12 cellular contexts compared by ENCODE assay signal in the genomic region with DNA sequence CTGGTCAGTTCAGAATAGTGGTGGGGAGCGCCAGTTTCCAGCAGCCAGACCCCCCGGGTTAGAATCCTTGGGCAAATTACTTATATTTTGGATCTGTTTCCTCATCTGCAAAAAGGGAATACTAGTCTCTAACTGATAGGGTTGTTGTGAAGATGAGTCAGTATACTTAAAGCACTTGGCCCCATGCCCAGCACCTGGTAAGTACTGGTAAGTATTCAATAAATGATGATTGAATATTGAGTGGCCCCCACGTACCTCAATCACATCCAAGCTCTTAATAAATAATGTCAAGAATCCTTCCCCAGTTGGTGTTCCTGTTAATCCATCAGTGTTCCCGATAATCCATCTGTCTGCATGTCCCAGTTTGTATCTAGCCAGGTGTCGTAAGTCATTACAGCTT. TPM values are rescaled to one million over a fixed set of nuclear protein-coding genes. Genes with fewer than 3 reads are reported as not detected.
A peak's percentile ranks its signal among the peaks of the same experiment; 100 is the strongest.
DNase-seq lines count a peak whose midpoint lies in the region; ATAC-seq and TF ChIP-seq lines count a peak whose summit lies in the region.
"Had no signal": no experiment of that assay in that cellular context is flagged by ENCODE, and none has a peak within 500 bp of the region (broad histone marks: within the 10 kb centered on the region; RNA-seq: fewer than 3 reads in every experiment).

No MANE protein-coding gene starts in this region.

- DNase-seq in A172 (ENCODE audit: low spot score) (peak; percentile 44), DMS53 (lab: John Stamatoyannopoulos, UW) (peak; percentile 82), SHP77 (lab: John Stamatoyannopoulos, UW) (peak; percentile 33 to 66), Peyer's patch (no peak), NCI-H748 treated with DMSO at 0.1 percent for 48 hours (lab: John Stamatoyannopoulos, UW) (no peak), mucosa of descending colon (no peak)
- DNase-seq in effector memory CD4-positive, alpha-beta T cell = no peak
- DNase-seq: colonic mucosa, hippocampal formation, NCI-H187 treated with DMSO at 0.1 percent for 48 hours, sigmoid colon had no signal

- H3K4me1 ChIP-seq in effector memory CD4-positive, alpha-beta T cell (ENCODE audit: control insufficient read depth, insufficient read depth, low read length, poor library complexity, severe bottlenecking) = peaks cover 15% of the 10 kb centered on the region
- H3K4me1 ChIP-seq in Peyer's patch (peaks cover 0 to 9% (median 0%) of the 10 kb centered on the region in 4 donors), mucosa of descending colon (ENCODE audit: low read depth) (no peaks in the 10 kb centered on the region)
- H3K4me1 ChIP-seq: colonic mucosa had no signal

- no peak for TF ChIP-seq POLR2A in Peyer's patch (IDR thresholded peaks at IDR 0.05)

- peaks cover 34% of the 10 kb centered on the region for H3K36me3 ChIP-seq in effector memory CD4-positive, alpha-beta T cell (ENCODE audit: control insufficient read depth, insufficient read depth, low read length)
- H3K36me3 ChIP-seq in Peyer's patch (peaks cover 0 to 42% (median 0%) of the 10 kb centered on the region in 3 donors), mucosa of descending colon (ENCODE audit: low read depth) (no peaks in the 10 kb centered on the region)

- peak overlapping the region; percentile 8 for H3K27ac ChIP-seq in effector memory CD4-positive, alpha-beta T cell (ENCODE audit: insufficient read depth, low read length, poor library complexity, severe bottlenecking)
- H3K27ac ChIP-seq in Peyer's patch = no peak overlapping the region
- H3K27ac ChIP-seq: colonic mucosa, sigmoid colon had no signal

- H3K9me3 ChIP-seq in effector memory CD4-positive, alpha-beta T cell (ENCODE audit: control insufficient read depth, low read length) = no peaks in the 10 kb centered on the region
- H3K9me3 ChIP-seq in Peyer's patch (no peaks in the 10 kb centered on the region), mucosa of descending colon (no peaks in the 10 kb centered on the region)
- H3K9me3 ChIP-seq: colonic mucosa, sigmoid colon had no signal

- no peak for TF ChIP-seq CTCF in Peyer's patch (IDR thresholded peaks at IDR 0.05)
- no peak for TF ChIP-seq CTCF in mucosa of descending colon (IDR thresholded peaks at IDR 0.05)

- H3K27me3 ChIP-seq in effector memory CD4-positive, alpha-beta T cell (replicated peaks; ENCODE audit: control insufficient read depth, insufficient read depth, low read length, poor library complexity, severe bottlenecking) = no peaks in the 10 kb centered on the region
- H3K27me3 ChIP-seq in Peyer's patch = no peaks in the 10 kb centered on the region
- H3K27me3 ChIP-seq: colonic mucosa, sigmoid colon had no signal

- H3K4me3 ChIP-seq in effector memory CD4-positive, alpha-beta T cell (ENCODE audit: insufficient read depth, low read depth, low read length, poor library complexity, severe bottlenecking) = no peak overlapping the region
- H3K4me3 ChIP-seq in Peyer's patch = no peak overlapping the region
- H3K4me3 ChIP-seq in mucosa of descending colon = no peak overlapping the region
- H3K4me3 ChIP-seq: colonic mucosa, sigmoid colon had no signal

- intact Hi-C loops in mucosa of descending colon (cut with DNase I, micrococcal nuclease) = no loop called here

- ATAC-seq in HG02884 (IDR thresholded peaks at IDR 0.05; ENCODE audit: unreplicated experiment) = no peak
- no peak for ATAC-seq in mucosa of descending colon

RNA-seq across cellular contexts. Expression of a gene that starts 12.1 kb away (rescaled TPM):
- total RNA-seq in A172 (2014; rRNA removed; shearing (Covaris generic)) = 24.6 and 29.9 TPM in 2 replicates
- total RNA-seq in Peyer's patch = 100 to 1,000 TPM in 3 of 4 donors, 10 to 100 TPM in 1; 30.5 to 131 (median 112) TPM
- total RNA-seq in mucosa of descending colon = 10 to 100 TPM; 42.6 to 53.8 (median 51.1) TPM

RNA-seq across cellular contexts. Expression of a gene that starts 21.3 kb away (rescaled TPM):
- 18.1 and 23.5 TPM in 2 replicates for total RNA-seq in A172 (2014; rRNA removed; shearing (Covaris generic))
- total RNA-seq in Peyer's patch = 100 to 1,000 TPM in 3 of 4 donors, 10 to 100 TPM in 1; 95.8 to 152 (median 123) TPM
- total RNA-seq in mucosa of descending colon = 10 to 100 TPM; 49.1 to 73.5 (median 50.6) TPM

RNA-seq across cellular contexts. Expression of a gene that starts 21.7 kb away (rescaled TPM):
- 86.1 and 110 TPM in 2 replicates for total RNA-seq in A172 (2014; rRNA removed; shearing (Covaris generic))
- total RNA-seq in Peyer's patch (10 to 100 TPM; 20.7 to 40.4 (median 33.6) TPM), mucosa of descending colon (10 to 100 TPM; 29.8 to 41.2 (median 37.2) TPM)

RNA-seq across cellular contexts. Expression of a gene that starts 33.5 kb away (rescaled TPM):
- 16.5 and 23.1 TPM in 2 replicates for total RNA-seq in A172 (2014; rRNA removed; shearing (Covaris generic))
- total RNA-seq in Peyer's patch (10 to 100 TPM; 47.8 to 83.2 (median 72.9) TPM), mucosa of descending colon (10 to 100 TPM; 45.0 to 69.6 (median 67.3) TPM)

RNA-seq across cellular contexts. Expression of a gene that starts 50.2 kb away (rescaled TPM):
- total RNA-seq in A172 (2014; rRNA removed; shearing (Covaris generic)) = 28.7 and 32.2 TPM in 2 replicates
- total RNA-seq in Peyer's patch (1 to 10 TPM; 4.3 to 9.1 (median 7.5) TPM), mucosa of descending colon (10 to 100 TPM in 1 of 3 donors, 1 to 10 TPM in 2; 2.2 to 63.5 (median 5.1) TPM)

Comparison
In these comparisons a context has a peak if more than half of its experiments do, and no peak if none do; other contexts are left out.
1. DNase-seq: peak in A172 (single experiment), DMS53 (single experiment) and SHP77 (2 of 2); none in effector memory CD4-positive, alpha-beta T cell (0 of 3), Peyer's patch (0 of 3), NCI-H748 treated with DMSO at 0.1 percent for 48 hours (single experiment) and mucosa of descending colon (0 of 3).